ENCODE assay signal across 8 cellular contexts in the genomic region with DNA sequence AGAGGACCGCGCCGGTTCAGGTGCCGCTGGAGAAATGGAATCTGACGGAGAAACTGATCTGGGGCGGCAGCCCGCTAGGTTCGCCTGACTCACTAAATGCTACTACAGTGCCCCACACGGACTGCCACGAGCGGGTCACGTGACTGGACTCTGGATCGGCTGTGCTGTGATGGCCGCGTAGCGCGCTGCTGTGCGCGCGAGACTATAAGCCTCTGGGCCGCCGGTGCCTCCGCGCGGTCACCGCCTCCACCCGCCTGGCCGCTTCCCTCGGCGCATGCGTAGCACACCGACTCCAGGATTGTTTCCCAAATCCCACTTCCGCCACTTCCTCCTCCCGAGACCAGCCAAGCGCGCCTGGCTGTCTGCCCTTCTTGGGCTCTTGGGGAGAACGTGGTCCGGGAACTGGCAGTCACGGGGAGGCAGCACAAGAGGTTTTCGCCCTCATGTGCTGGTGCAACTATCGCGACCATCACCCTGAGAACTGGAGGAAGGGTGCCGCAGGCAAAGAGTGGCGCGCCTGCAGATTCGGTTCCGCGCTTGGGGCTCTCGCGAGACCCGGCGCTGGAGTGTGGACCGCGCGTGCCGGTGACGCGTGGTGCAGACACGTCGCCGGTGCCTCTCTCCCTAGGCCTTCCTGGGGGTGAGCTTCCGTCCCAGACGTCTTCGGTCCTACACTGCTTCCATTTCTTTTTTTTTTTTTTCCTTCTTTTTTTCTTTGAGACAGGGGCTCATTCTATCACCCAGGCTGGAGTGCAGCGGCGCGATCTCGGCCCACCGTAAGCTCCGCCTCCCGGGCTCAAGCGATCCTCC. TPM values are rescaled to one million over a fixed set of nuclear protein-coding genes. Genes with fewer than 3 reads are reported as not detected.
DNase-seq lines count a peak whose midpoint lies in the region; ATAC-seq, FAIRE-seq and TF ChIP-seq lines count a peak whose summit lies in the region.

No MANE protein-coding gene starts in this region.

- no peak for TF ChIP-seq CTCF in psoas muscle (IDR thresholded peaks at IDR 0.05)

- no peaks in the 10 kb centered on the region for H3K9me3 ChIP-seq in psoas muscle

- H3K27ac ChIP-seq in psoas muscle: peak overlapping the region; percentile 92

- TF ChIP-seq POLR2A in GM12892 (IDR thresholded peaks at IDR 0.05; ENCODE audit: low read depth, low read length): peak; percentile 97

- intact Hi-C loops in left ventricle myocardium superior (cut with micrococcal nuclease): loop anchor here (10.0 kb wide), 1 partner anchor 73 kb away; a partner anchor contains a TSS
- intact Hi-C loops in psoas muscle (cut with DNase I): loop anchor here (2.0 to 5.0 kb wide), 2 partner anchors 23 to 269 kb away; a partner anchor contains a TSS

- ATAC-seq in HG02852 (IDR thresholded peaks at IDR 0.05; ENCODE audit: unreplicated experiment) (peak; percentile 67), left ventricle myocardium superior (peak; percentile 99), psoas muscle (peak; percentile 97 to 98 (median 98))

- WGBS in psoas muscle, 3 donors: 0 to 1% (median 1%) methylated on average over 62 to 72 of the region's 72 CpGs

- no peaks in the 10 kb centered on the region for H3K27me3 ChIP-seq in psoas muscle (ENCODE audit: insufficient read depth in 3 of 3, low read length in 2 of 3)

- H3K36me3 ChIP-seq in psoas muscle (ENCODE audit: insufficient read depth in 1 of 2, low read depth in 1 of 2): no peaks in the 10 kb centered on the region

- H3K4me1 ChIP-seq in psoas muscle: peaks cover 10% of the 10 kb centered on the region

- DNase-seq in GM12892 (ENCODE audit: insufficient read length) (peak; percentile 82), NCI-H146 (lab: John Stamatoyannopoulos, UW) (peak; percentile 98), T-helper 1 cell (peak; percentile 84 to 97 (median 88)), amygdala (lab: John Stamatoyannopoulos, UW) (peak; percentile 85 to 98 (median 94)), left ventricle myocardium superior (peak; percentile 99), psoas muscle (peak; percentile 98), urothelium cell line (ENCODE audit: low spot score) (peak; percentile 96)

- H3K4me3 ChIP-seq in psoas muscle: peak overlapping the region; percentile 75

- FAIRE-seq in GM12892 (lab: Jason Lieb, UNC) (peak; percentile 98), urothelium cell line (lab: Jason Lieb, UNC) (no peak)

RNA-seq across cellular contexts. Expression of a gene that starts 35.8 kb away (rescaled TPM):
- 69.5 TPM for polyA plus RNA-seq in GM12892 (2012; ENCODE audit: missing spikeins)
- total RNA-seq in left ventricle myocardium superior: not detected
- total RNA-seq in psoas muscle: 1 to 10 TPM in 2 of 4 donors, under 1 TPM in 2; 0.30 to 2.3 (median 0.89) TPM
- polyA plus RNA-seq in psoas muscle: 1 to 10 TPM in 2 of 3 donors, under 1 TPM in 1; 0.85 to 1.4 (median 1.4) TPM

Comparison
In these comparisons a context has a peak if more than half of its experiments do, and no peak if none do; other contexts are left out.
1. Peak in every context shown above with its lines: DNase-seq, ATAC-seq, H3K4me3 ChIP-seq and H3K27ac ChIP-seq.